ENCODE assay signal across 1 cellular context in genomic region chr13:27004389-27004788, GRCh38.
TF ChIP-seq lines count a peak whose summit lies in the region.

No MANE protein-coding gene starts in this region.

TF ChIP-seq in H1, 55 proteins besides CTCF, POLR2A, EP300 and RAD21 (continued from another document):
- TF ChIP-seq CHD7 (IDR thresholded peaks at IDR 0.05; ENCODE audit: insufficient replicate concordance, low read length) = no peak
- no peak for TF ChIP-seq CBX8 (IDR thresholded peaks at IDR 0.05; ENCODE audit: borderline replicate concordance, low read depth, low read length)
- TF ChIP-seq BRCA1 (IDR thresholded peaks at IDR 0.05; ENCODE audit: low read depth, low read length) = no peak
- no peak for TF ChIP-seq TCF12 (IDR thresholded peaks at IDR 0.05; ENCODE audit: low read depth, low read length)
- TF ChIP-seq SAP30 (IDR thresholded peaks at IDR 0.05; ENCODE audit: insufficient read depth, insufficient replicate concordance, low read length) = no peak
- TF ChIP-seq JUN (IDR thresholded peaks at IDR 0.05; ENCODE audit: low read depth, low read length) = no peak
- no peak for TF ChIP-seq HDAC6 (IDR thresholded peaks at IDR 0.05; ENCODE audit: low read depth, low read length)
